Comparison of ENCODE assay signal across 2 cellular contexts in genomic region chr4:39255916-39256315, GRCh38.
TF ChIP-seq lines count a peak whose summit lies in the region.

No MANE protein-coding gene starts in this region.

TF ChIP-seq in GM23338, 12 proteins besides CTCF, POLR2A, EP300 and RAD21 (continued from another document):
- no peak for TF ChIP-seq REST (IDR thresholded peaks at IDR 0.05; ENCODE audit: unreplicated experiment)
- TF ChIP-seq ZNF114 (CRISPR knock-in tag; IDR thresholded peaks at IDR 0.05) = no peak

TF ChIP-seq in SK-N-SH, 30 proteins besides CTCF, POLR2A, EP300 and RAD21 (continued from another document):
- TF ChIP-seq ZBTB33 (IDR thresholded peaks at IDR 0.05; ENCODE audit: borderline replicate concordance, low read depth) = no peak
- no peak for TF ChIP-seq TCF12 (IDR thresholded peaks at IDR 0.05)
- TF ChIP-seq MAX (IDR thresholded peaks at IDR 0.05; ENCODE audit: low read depth) = no peak
- TF ChIP-seq USF2 (IDR thresholded peaks at IDR 0.05; ENCODE audit: borderline replicate concordance, low read depth, low read length) = no peak
- TF ChIP-seq RFX5 (IDR thresholded peaks at IDR 0.05; ENCODE audit: low read length) = no peak
- no peak for TF ChIP-seq TEAD4 (IDR thresholded peaks at IDR 0.05; ENCODE audit: borderline replicate concordance, insufficient read depth)
- TF ChIP-seq ELF1 (IDR thresholded peaks at IDR 0.05) = no peak
- TF ChIP-seq JUND (IDR thresholded peaks at IDR 0.05) = no peak
- TF ChIP-seq PBX3 (IDR thresholded peaks at IDR 0.05) = no peak
- no peak for TF ChIP-seq YY1 (IDR thresholded peaks at IDR 0.05; ENCODE audit: low read depth)
- TF ChIP-seq MXI1 (IDR thresholded peaks at IDR 0.05; ENCODE audit: low read depth, low read length) = no peak
